ENCODE assay signal across 27 cellular contexts in genomic region chr16:79186196-79186595, GRCh38.
DNase-seq lines count a peak whose midpoint lies in the region; ATAC-seq and TF ChIP-seq lines count a peak whose summit lies in the region.
"Had no signal": no experiment of that assay in that cellular context is flagged by ENCODE, and none has a peak within 500 bp of the region (broad histone marks: within the 10 kb centered on the region; RNA-seq: fewer than 3 reads in every experiment).

No MANE protein-coding gene starts in this region.

- no peak overlapping the region for H3K4me3 ChIP-seq in brain microvascular endothelial cell (ENCODE audit: low read depth, low read length)
- H3K4me3 ChIP-seq: adrenal gland, left lung, ovary had no signal

- H3K4me1 Mint-ChIP-seq in immature natural killer cell = peaks cover 40 to 61% of the 10 kb centered on the region in 2 donors
- H3K4me1 Mint-ChIP-seq in activated T-cell treated with anti-CD3 and anti-CD28 coated beads, Interleukin-2, amount 50 U/mL, for 72 hours (ENCODE audit: low read depth) = peaks cover 35% of the 10 kb centered on the region

- no peaks in the 10 kb centered on the region for H3K36me3 ChIP-seq in brain microvascular endothelial cell (replicated peaks)
- H3K36me3 ChIP-seq: adrenal gland, left lung, ovary had no signal

- TF ChIP-seq CTCF in brain microvascular endothelial cell (IDR thresholded peaks at IDR 0.05; ENCODE audit: low read depth, low read length, missing control alignments) = no peak

- ATAC-seq in activated T-cell treated with anti-CD3 and anti-CD28 coated beads, Interleukin-2, amount 50 U/mL, for 72 hours (replicated peaks in 1 of 2) = no peak
- ATAC-seq in HG03196 (IDR thresholded peaks at IDR 0.05; ENCODE audit: unreplicated experiment) (no peak), GM19023 (IDR thresholded peaks at IDR 0.05; ENCODE audit: unreplicated experiment) (no peak)
- ATAC-seq: esophagus mucosa; foreskin keratinocyte; left lung; natural killer cell treated with Interleukin-12 subunit alpha and Interleukin-12 subunit beta and Interleukin-15 and Interleukin-18, amount 100 ng/mL, for 72 hours; stimulated activated effector memory CD8-positive, alpha-beta T cell treated with anti-CD3 and anti-CD28 coated beads, Interleukin-12 subunit alpha, Interleukin-12 subunit beta, amount 100 ng/mL, for 72 hours had no signal

- peaks cover 0 to 2% (median 2%) of the 10 kb centered on the region in 3 donors for H3K27me3 Mint-ChIP-seq in immature natural killer cell (ENCODE audit: low read depth in 3 of 3)
- H3K27me3 Mint-ChIP-seq in activated T-cell treated with anti-CD3 and anti-CD28 coated beads, Interleukin-2, amount 50 U/mL, for 72 hours (ENCODE audit: low read depth) = peaks cover 18% of the 10 kb centered on the region
- H3K27me3 Mint-ChIP-seq: activated CD4-positive, alpha-beta T cell treated with anti-CD3 and anti-CD28 coated beads, Interleukin-2, amount 10 ng/mL, durations not matched to agents 7 days and 5 days had no signal

- in situ Hi-C loops in brain microvascular endothelial cell (cut with HindIII; ENCODE audit: low pct_ligation_motif_present, low sequenced_read_pairs) = no loop called here

- peaks cover 2 to 16% (median 13%) of the 10 kb centered on the region in 6 donors for H3K9me3 Mint-ChIP-seq in immature natural killer cell
- H3K9me3 Mint-ChIP-seq in activated T-cell treated with anti-CD3 and anti-CD28 coated beads, Interleukin-2, amount 50 U/mL, for 72 hours = peaks cover 2 to 4% of the 10 kb centered on the region in 2 donors
- H3K9me3 Mint-ChIP-seq: stimulated activated effector memory CD8-positive, alpha-beta T cell treated with anti-CD3 and anti-CD28 coated beads, Interleukin-12 subunit alpha, Interleukin-12 subunit beta, amount 100 ng/mL, for 72 hours had no signal

- H3K27me3 ChIP-seq in brain microvascular endothelial cell (replicated peaks) = no peaks in the 10 kb centered on the region
- H3K27me3 ChIP-seq: adrenal gland, foreskin keratinocyte, left lung, ovary had no signal

- H3K36me3 Mint-ChIP-seq in immature natural killer cell = peaks cover 6 to 16% (median 9%) of the 10 kb centered on the region in 3 donors
- peaks cover 2 to 5% of the 10 kb centered on the region in 2 donors for H3K36me3 Mint-ChIP-seq in activated T-cell treated with anti-CD3 and anti-CD28 coated beads, Interleukin-2, amount 50 U/mL, for 72 hours (ENCODE audit: insufficient read depth in 2 of 2)
- H3K36me3 Mint-ChIP-seq: stimulated activated effector memory CD8-positive, alpha-beta T cell treated with anti-CD3 and anti-CD28 coated beads, Interleukin-12 subunit alpha, Interleukin-12 subunit beta, amount 100 ng/mL, for 72 hours; type B pancreatic cell had no signal

- H3K27ac ChIP-seq in brain microvascular endothelial cell = no peak overlapping the region
- H3K27ac ChIP-seq: adrenal gland, foreskin keratinocyte, left lung, ovary, VCaP had no signal

- H3K4me3 Mint-ChIP-seq in immature natural killer cell = peak overlapping the region in 1 of 5 donors; percentile 10
- H3K4me3 Mint-ChIP-seq in activated T-cell treated with anti-CD3 and anti-CD28 coated beads, Interleukin-2, amount 50 U/mL, for 72 hours = no peak overlapping the region
- H3K4me3 Mint-ChIP-seq: activated CD4-positive, alpha-beta T cell treated with anti-CD3 and anti-CD28 coated beads, Interleukin-2, amount 10 ng/mL, durations not matched to agents 7 days and 5 days; activated naive CD4-positive, alpha-beta T cell treated with anti-CD3 and anti-CD28 coated beads for 36 hours; natural killer cell treated with Interleukin-12 subunit alpha and Interleukin-12 subunit beta and Interleukin-15 and Interleukin-18, amount 100 ng/mL, for 72 hours; stimulated activated effector memory CD8-positive, alpha-beta T cell treated with anti-CD3 and anti-CD28 coated beads, Interleukin-12 subunit alpha, Interleukin-12 subunit beta, amount 100 ng/mL, for 72 hours; type B pancreatic cell had no signal

- peak; percentile 15 for DNase-seq in UCSD-AML1 (lab: John Stamatoyannopoulos, UW; ENCODE audit: unreplicated experiment)
- peak; percentile 8 for DNase-seq in brain microvascular endothelial cell
- no peak for DNase-seq in immature natural killer cell
- peak; percentile 28 for DNase-seq in retina
- DNase-seq in activated T-cell treated with anti-CD3 and anti-CD28 coated beads, Interleukin-2, amount 50 U/mL, for 72 hours = no peak
- DNase-seq: activated CD4-positive, alpha-beta T cell treated with anti-CD3 and anti-CD28 coated beads, Interleukin-2, amount 10 ng/mL, durations not matched to agents 7 days and 5 days; activated naive CD4-positive, alpha-beta T cell treated with anti-CD3 and anti-CD28 coated beads for 36 hours; activated T-cell treated with anti-CD3 and anti-CD28 coated beads, Interleukin-2, amount 50 U/mL, for 48 hours; C1 segment of cervical spinal cord; Caco-2; cortex of kidney; foreskin keratinocyte; GDM1; left lung; MV-4-11; NCI-H1436 treated with DMSO at 0.1 percent for 48 hours; NCI-H2107; stimulated activated CD4-positive, alpha-beta T cell treated with anti-CD3 and anti-CD28 coated beads, Interleukin-4, amount 100 ng/mL, for 24 hours had no signal

- H3K27ac Mint-ChIP-seq in immature natural killer cell = peak overlapping the region in 4 of 6 donors; percentile 18 to 65 (median 47)
- no peak overlapping the region for H3K27ac Mint-ChIP-seq in activated T-cell treated with anti-CD3 and anti-CD28 coated beads, Interleukin-2, amount 50 U/mL, for 72 hours
- H3K27ac Mint-ChIP-seq: activated CD4-positive, alpha-beta T cell treated with anti-CD3 and anti-CD28 coated beads, Interleukin-2, amount 10 ng/mL, durations not matched to agents 7 days and 5 days; activated naive CD4-positive, alpha-beta T cell treated with anti-CD3 and anti-CD28 coated beads for 36 hours; natural killer cell treated with Interleukin-12 subunit alpha and Interleukin-12 subunit beta and Interleukin-15 and Interleukin-18, amount 100 ng/mL, for 72 hours; stimulated activated effector memory CD8-positive, alpha-beta T cell treated with anti-CD3 and anti-CD28 coated beads, Interleukin-12 subunit alpha, Interleukin-12 subunit beta, amount 100 ng/mL, for 72 hours; type B pancreatic cell had no signal

Comparison
In these comparisons a context has a peak if more than half of its experiments do, and no peak if none do; other contexts are left out.
1. DNase-seq: peak in UCSD-AML1 (single experiment), brain microvascular endothelial cell (single experiment) and retina (single experiment); none in immature natural killer cell (0 of 3) and activated T-cell treated with anti-CD3 and anti-CD28 coated beads, Interleukin-2, amount 50 U/mL, for 72 hours (0 of 2).